ENCODE assay signal across 2 cellular contexts in genomic region chr5:140040358-140040757, GRCh38.
TF ChIP-seq lines count a peak whose summit lies in the region.

No MANE protein-coding gene starts in this region.

TF ChIP-seq in GM23338, 12 proteins besides CTCF, POLR2A, EP300 and RAD21:
- TF ChIP-seq STAT1 (IDR thresholded peaks at IDR 0.05; ENCODE audit: unreplicated experiment) = no peak
- peak; percentile 4 for TF ChIP-seq EZH2 (IDR thresholded peaks at IDR 0.05; ENCODE audit: low read depth, unreplicated experiment)

TF ChIP-seq in neural cell, 6 proteins besides CTCF, POLR2A, EP300 and RAD21:
- no peak for TF ChIP-seq TAF1 (IDR thresholded peaks at IDR 0.05; ENCODE audit: low read depth)
- no peak for TF ChIP-seq REST (IDR thresholded peaks at IDR 0.05; ENCODE audit: borderline replicate concordance)
- no peak for TF ChIP-seq EZH2 (IDR thresholded peaks at IDR 0.05; ENCODE audit: borderline replicate concordance, insufficient read depth, low read length, poor library complexity, severe bottlenecking)
- no peak for TF ChIP-seq MXI1 (conservative IDR thresholded peaks at IDR 0.05; ENCODE audit: poor library complexity, severe bottlenecking)
- TF ChIP-seq SMC3 (conservative IDR thresholded peaks at IDR 0.05; ENCODE audit: poor library complexity) = no peak
- no peak for TF ChIP-seq POLR2AphosphoS5 (IDR thresholded peaks at IDR 0.05)
